21 cellular contexts compared by ENCODE assay signal in the genomic region with DNA sequence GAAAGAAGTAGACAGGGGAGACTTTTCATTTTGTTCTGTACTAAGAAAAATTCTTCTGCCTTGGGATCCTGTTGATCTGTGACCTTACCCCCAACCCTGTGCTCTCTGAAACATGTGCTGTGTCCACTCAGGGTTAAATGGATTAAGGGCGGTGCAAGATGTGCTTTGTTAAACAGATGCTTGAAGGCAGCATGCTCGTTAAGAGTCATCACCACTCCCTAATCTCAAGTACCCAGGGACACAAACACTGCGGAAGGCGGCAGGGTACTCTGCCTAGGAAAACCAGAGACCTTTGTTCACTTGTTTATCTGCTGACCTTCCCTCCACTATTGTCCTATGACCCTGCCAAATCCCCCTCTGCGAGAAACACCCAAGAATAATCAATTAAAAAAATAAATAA. TPM values are rescaled to one million over a fixed set of nuclear protein-coding genes. Genes with fewer than 3 reads are reported as not detected.
"Had no signal": no experiment of that assay in that cellular context is flagged by ENCODE, and none has a peak within 500 bp of the region (broad histone marks: within the 10 kb centered on the region; RNA-seq: fewer than 3 reads in every experiment).

No MANE protein-coding gene starts in this region.

RNA-seq across cellular contexts. Expression of gene OR10V1, which starts 13.5 kb away (rescaled TPM):
- total RNA-seq: activated naive CD4-positive, alpha-beta T cell treated with anti-CD3 and anti-CD28 coated beads for 36 hours; activated naive CD4-positive, alpha-beta T cell treated with anti-CD3 and anti-CD28 coated beads, Interleukin-2, amount 50 U/mL, for 72 hours; activated naive CD8-positive, alpha-beta T cell treated with anti-CD3 and anti-CD28 coated beads for 36 hours; activated naive CD8-positive, alpha-beta T cell treated with anti-CD3 and anti-CD28 coated beads, Interleukin-2, amount 10 ng/mL, durations not matched to agents 7 days and 5 days; activated T-cell treated with anti-CD3 and anti-CD28 coated beads, Interleukin-2, amount 50 U/mL, for 4 hours; activated T-cell treated with anti-CD3 and anti-CD28 coated beads, Interleukin-2, amount 50 U/mL, for 72 hours; activated T-helper 1 cell treated with anti-CD3 and anti-CD28 coated beads, Interleukin-12 subunit alpha, Interleukin-12 subunit beta, Interleukin-2, Interleukin-4 antibody, amounts not matched to agents 30 ng/mL and 10 ng/mL and 1 ng/mL, durations not matched to agents 14 hours and 24 hours and 36 hours; activated T-helper 17 cell treated with anti-CD3 and anti-CD28 coated beads, Interleukin-2, amount 50 U/mL, for 72 hours; activated T-helper 2 cell treated with anti-CD3 and anti-CD28 coated beads, Interferon-gamma antibody, Interleukin-2, Interleukin-4, amounts not matched to agents 10 μg/mL and 5 μg/mL and 100 μg/mL, durations not matched to agents 14 hours and 24 hours and 36 hours; adrenal gland; aorta; ascending aorta; astrocyte; body of pancreas; breast epithelium; bronchial epithelial cell; cardiac muscle cell; cardiac septum; cerebellum; chondrocyte had no signal
- polyA plus RNA-seq: adipose tissue, adrenal gland, aorta, cardiac muscle cell had no signal
